ENCODE assay signal across 6 cellular contexts in genomic region chr14:103521438-103521961, GRCh38. TPM values are rescaled to one million over a fixed set of nuclear protein-coding genes. Genes with fewer than 3 reads are reported as not detected.
DNase-seq lines count a peak whose midpoint lies in the region; ATAC-seq and TF ChIP-seq lines count a peak whose summit lies in the region.

No MANE protein-coding gene starts in this region.

- TF ChIP-seq CTCF in H9 (conservative IDR thresholded peaks at IDR 0.05), result 0 out of 3 replicates have a peak, but pooled peaks have one; percentile 5
- no peak for TF ChIP-seq CTCF in astrocyte of the cerebellum (IDR thresholded peaks at IDR 0.05; ENCODE audit: low read depth, low read length, missing control alignments)

- peaks cover 19 to 49% of the 10 kb centered on the region in 2 experiments for H3K4me1 Mint-ChIP-seq in H9
- peaks cover 0 to 22% (median 13%) of the 10 kb centered on the region in 7 donors for H3K4me1 Mint-ChIP-seq in naive thymus-derived CD4-positive, alpha-beta T cell

- DNase-seq in H9, result no peak
- no peak for DNase-seq in astrocyte of the cerebellum (ENCODE audit: low read depth)
- DNase-seq in naive thymus-derived CD4-positive, alpha-beta T cell, result peak in 4 of 9 donors; percentile 21 to 31 (median 23)
- DNase-seq in stimulated activated CD4-positive, alpha-beta T cell treated with anti-CD3 and anti-CD28 coated beads, Interleukin-15, amount 100 ng/mL, for 24 hours, result no peak
- no peak for DNase-seq in HCEC 1CT

- no peak overlapping the region for H3K23ac ChIP-seq in H9 (ENCODE audit: insufficient read length, low read depth, low read length)

- H3K4ac ChIP-seq in H9 (ENCODE audit: low read depth, low read length), result no peak overlapping the region

- H3K79me2 ChIP-seq in H9 (ENCODE audit: insufficient read depth, low read length), result no peaks in the 10 kb centered on the region

- no peak overlapping the region for H4K91ac ChIP-seq in H9 (ENCODE audit: insufficient read length, low read depth, low read length)

- no peak overlapping the region for H3T11ph ChIP-seq in H9 (ENCODE audit: low read length)

- in situ Hi-C loops in astrocyte of the cerebellum (cut with HindIII; ENCODE audit: low sequenced_read_pairs), result no loop called here

- no peak overlapping the region for H2BK15ac ChIP-seq in H9 (ENCODE audit: low read depth, low read length)

- H3K4me1 ChIP-seq in H9 (ENCODE audit: insufficient read depth, low read length), result no peaks in the 10 kb centered on the region
- peaks cover 7 to 15% of the 10 kb centered on the region in 2 donors for H3K4me1 ChIP-seq in naive thymus-derived CD4-positive, alpha-beta T cell (ENCODE audit: control insufficient read depth in 2 of 2, insufficient read depth in 2 of 2, low read length in 2 of 2)

- peak overlapping the region; percentile 74 to 79; a peak in 4 of 5 replicates for H3K4me3 Mint-ChIP-seq in H9
- H3K4me3 Mint-ChIP-seq in naive thymus-derived CD4-positive, alpha-beta T cell, result peak overlapping the region in 7 of 10 donors; percentile 40 to 77 (median 63)

- H3K36me3 Mint-ChIP-seq in H9 (ENCODE audit: insufficient read depth in 1 of 3, low read depth in 3 of 3), result peaks cover 10 to 15% (median 13%) of the 10 kb centered on the region in 3 experiments
- no peaks in the 10 kb centered on the region for H3K36me3 Mint-ChIP-seq in naive thymus-derived CD4-positive, alpha-beta T cell

- H3K14ac ChIP-seq in H9 (ENCODE audit: insufficient read depth, low read length), result peak overlapping the region; percentile 86

- no peak overlapping the region for H2AK5ac ChIP-seq in H9 (ENCODE audit: insufficient read length, low read length)

- peaks cover 4 to 5% of the 10 kb centered on the region in 2 experiments; a peak in 3 of 5 replicates for H3K9me3 Mint-ChIP-seq in H9
- no peaks in the 10 kb centered on the region for H3K9me3 Mint-ChIP-seq in naive thymus-derived CD4-positive, alpha-beta T cell

- CTCF ChIA-PET in naive thymus-derived CD4-positive, alpha-beta T cell (lab: Charles Lee), result interaction anchor here (0.6 to 1.3 kb wide), 4 partner anchors 12 to 460 kb away, joined by 3 to 6 read pairs (median 4); no protein-coding TSS in a partner anchor

- peaks cover 7% of the 10 kb centered on the region; the same call in 1 of the 2 replicates for H3K27me3 ChIP-seq in H9 (ENCODE audit: insufficient read depth, low read length)
- no peaks in the 10 kb centered on the region for H3K27me3 ChIP-seq in naive thymus-derived CD4-positive, alpha-beta T cell (ENCODE audit: control insufficient read depth in 2 of 2, insufficient read depth in 2 of 2, low read length in 2 of 2)

- H3K27ac Mint-ChIP-seq in H9, result no peak overlapping the region
- no peak overlapping the region for H3K27ac Mint-ChIP-seq in naive thymus-derived CD4-positive, alpha-beta T cell

- peaks cover 3% of the 10 kb centered on the region for H4K20me1 ChIP-seq in H9 (ENCODE audit: control insufficient read depth, insufficient read depth, insufficient read length)

- H2BK20ac ChIP-seq in H9 (ENCODE audit: low read depth, low read length, poor library complexity, severe bottlenecking), result no peak overlapping the region

- H3K23me2 ChIP-seq in H9 (ENCODE audit: insufficient read length, low read depth, low read length, poor library complexity, severe bottlenecking), result peaks cover 12% of the 10 kb centered on the region

- no peak overlapping the region for H3K27ac ChIP-seq in H9 (ENCODE audit: insufficient read length, low read depth, low read length)
- no peak overlapping the region for H3K27ac ChIP-seq in naive thymus-derived CD4-positive, alpha-beta T cell (ENCODE audit: low read depth, low read length)

- H3K27me3 Mint-ChIP-seq in H9 (ENCODE audit: low read depth), result peaks cover 30% of the 10 kb centered on the region
- peaks cover 0 to 34% (median 6%) of the 10 kb centered on the region in 5 donors for H3K27me3 Mint-ChIP-seq in naive thymus-derived CD4-positive, alpha-beta T cell

- H3K56ac ChIP-seq in H9 (ENCODE audit: insufficient read length, low read depth, low read length), result no peak overlapping the region

- no peak overlapping the region for H2BK120ac ChIP-seq in H9 (ENCODE audit: low read depth, low read length, poor library complexity, severe bottlenecking)

- peak; percentile 10 for ATAC-seq in naive thymus-derived CD4-positive, alpha-beta T cell
- ATAC-seq in HG03196 (IDR thresholded peaks at IDR 0.05; ENCODE audit: unreplicated experiment), result no peak

- H2BK12ac ChIP-seq in H9 (ENCODE audit: insufficient read length, low read depth, low read length), result no peak overlapping the region

- H2BK5ac ChIP-seq in H9 (ENCODE audit: insufficient read length, low read length), result no peak overlapping the region

- peak overlapping the region; percentile 60 for H3K18ac ChIP-seq in H9 (ENCODE audit: insufficient read length, low read depth, low read length)

- no peak overlapping the region for H4K5ac ChIP-seq in H9 (ENCODE audit: insufficient read length, low read depth, low read length)

- H3K4me2 ChIP-seq in H9 (ENCODE audit: insufficient read depth, insufficient read length, low read length), result peak overlapping the region; percentile 62

- peak overlapping the region; percentile 38 for H3K4me3 ChIP-seq in astrocyte of the cerebellum (ENCODE audit: low read depth, low read length)
- peak overlapping the region; percentile 37 for H3K4me3 ChIP-seq in naive thymus-derived CD4-positive, alpha-beta T cell (ENCODE audit: low read length)

- intact Hi-C loops in naive thymus-derived CD4-positive, alpha-beta T cell (cut with micrococcal nuclease), result loop anchor here (1.0 to 5.0 kb wide), 4 partner anchors 8 to 196 kb away; partner anchors contain the start of genes TRMT61A (in 2 of the 2), XRCC3 (in 2 of the 2), ZFYVE21 (in 2 of the 2) and BAG5 (in 1 of the 2)

- no CpG with 5 or more reads among the region's 78 CpGs for WGBS in H9 (ENCODE audit: extremely low coverage, insufficient read length, low lambda C conversion rate)

- no peaks in the 10 kb centered on the region for H3K36me3 ChIP-seq in naive thymus-derived CD4-positive, alpha-beta T cell (ENCODE audit: control insufficient read depth in 2 of 3, insufficient read depth in 3 of 3, low read length in 3 of 3)

- H2AFZ ChIP-seq in H9 (ENCODE audit: low read length), result no peak overlapping the region

- POLR2A ChIA-PET in naive thymus-derived CD4-positive, alpha-beta T cell (lab: Charles Lee), result interaction anchor here (1.1 kb wide), 1 partner anchor 41 kb away, joined by 4 read pairs; the partner anchor contains the start of gene BAG5

- no peak overlapping the region for H4K8ac ChIP-seq in H9 (replicated peaks; ENCODE audit: insufficient read length, low read depth, low read length)

- no peaks in the 10 kb centered on the region for H3K9me3 ChIP-seq in H9 (ENCODE audit: control insufficient read depth, low read depth, low read length)
- no peaks in the 10 kb centered on the region for H3K9me3 ChIP-seq in naive thymus-derived CD4-positive, alpha-beta T cell (ENCODE audit: control insufficient read depth in 2 of 3, low read length in 3 of 3)

- H3K9ac ChIP-seq in H9 (ENCODE audit: extremely low read depth, insufficient read length, low read length), result no peak overlapping the region

- no peaks in the 10 kb centered on the region for H3K79me1 ChIP-seq in H9 (ENCODE audit: insufficient read depth, low read depth, low read length, poor library complexity, severe bottlenecking)

RNA-seq across cellular contexts. Expression of gene CKB, which starts 1.1 kb away (rescaled TPM):
- total RNA-seq in H9 (2021), result 517 and 546 TPM in 2 replicates
- total RNA-seq in naive thymus-derived CD4-positive, alpha-beta T cell, result 10 to 100 TPM in 1 of 5 experiments, 1 to 10 TPM in 4; 1.4 to 19.8 (median 2.5) TPM
- polyA plus RNA-seq in naive thymus-derived CD4-positive, alpha-beta T cell, result under 1 TPM in 1 of 2 donors, not detected in 1; 0.40 TPM

RNA-seq across cellular contexts. Expression of gene TRMT61A, which starts 7.5 kb away (rescaled TPM):
- 21.9 and 22.2 TPM in 2 replicates for total RNA-seq in H9 (2021)
- total RNA-seq in naive thymus-derived CD4-positive, alpha-beta T cell, result 10 to 100 TPM in 4 of 5 experiments, 1 to 10 TPM in 1; 9.8 to 15.1 (median 14.1) TPM
- polyA plus RNA-seq in naive thymus-derived CD4-positive, alpha-beta T cell, result 10 to 100 TPM in 1 of 2 donors, 1 to 10 TPM in 1; 6.3 to 12.2 TPM

RNA-seq across cellular contexts. Expression of gene BAG5, which starts 41.0 kb away (rescaled TPM):
- total RNA-seq in H9 (2021), result 38.0 and 40.9 TPM in 2 replicates
- total RNA-seq in naive thymus-derived CD4-positive, alpha-beta T cell, result 10 to 100 TPM; 29.9 to 38.9 (median 36.4) TPM
- polyA plus RNA-seq in naive thymus-derived CD4-positive, alpha-beta T cell, result 10 to 100 TPM; 46.2 to 51.7 TPM

RNA-seq across cellular contexts. Expression of gene COA8, which starts 41.3 kb away (rescaled TPM):
- 43.2 and 45.5 TPM in 2 replicates for total RNA-seq in H9 (2021)
- 10 to 100 TPM; 13.6 to 26.3 (median 24.1) TPM for total RNA-seq in naive thymus-derived CD4-positive, alpha-beta T cell
- 10 to 100 TPM; 36.7 to 51.3 TPM for polyA plus RNA-seq in naive thymus-derived CD4-positive, alpha-beta T cell

Comparison
In these comparisons a context has a peak if more than half of its experiments do, and no peak if none do; other contexts are left out.
1. RNA of gene CKB, which starts 1.1 kb away (total RNA-seq): 517 to 546 TPM in H9; 1.4 to 19.8 TPM in naive thymus-derived CD4-positive, alpha-beta T cell; every median in the first group is over 10 times any median in the second.